ENCODE assay signal across 10 cellular contexts in genomic region chr3:15284121-15284889, GRCh38. TPM values are rescaled to one million over a fixed set of nuclear protein-coding genes. Genes with fewer than 3 reads are reported as not detected.
DNase-seq lines count a peak whose midpoint lies in the region; ATAC-seq and TF ChIP-seq lines count a peak whose summit lies in the region.
"Had no signal": no experiment of that assay in that cellular context is flagged by ENCODE, and none has a peak within 500 bp of the region (broad histone marks: within the 10 kb centered on the region; RNA-seq: fewer than 3 reads in every experiment).

No MANE protein-coding gene starts in this region.

- H4K12ac ChIP-seq in trophoblast cell (ENCODE audit: low read depth, low read length), result no peak overlapping the region

- 77 to 83% (median 79%) methylated on average over 5 of the region's 5 CpGs for WGBS in adrenal gland, 4 donors
- WGBS in trophoblast cell (ENCODE audit: extremely low coverage, insufficient coverage, insufficient read length), result no CpG with 5 or more reads among the region's 5 CpGs

- H4K91ac ChIP-seq in trophoblast cell (ENCODE audit: low read depth, low read length), result no peak overlapping the region

- H3K36me3 ChIP-seq in adrenal gland (replicated peaks in 1 of 2) (peaks cover 0 to 7% of the 10 kb centered on the region in 2 donors), trophoblast cell (ENCODE audit: control insufficient read depth in 1 of 2, insufficient read depth in 2 of 2, low read length in 2 of 2) (peaks cover 11 to 18% of the 10 kb centered on the region in 2 experiments), H7 (replicated peaks; ENCODE audit: control insufficient read depth, insufficient read depth, low read length) (no peaks in the 10 kb centered on the region)
- H3K36me3 ChIP-seq: right lobe of liver had no signal

- ATAC-seq in GM18867 (IDR thresholded peaks at IDR 0.05; ENCODE audit: unreplicated experiment) (peak; percentile 23), GM18858 (IDR thresholded peaks at IDR 0.05; ENCODE audit: unreplicated experiment) (no peak)
- ATAC-seq: right lobe of liver had no signal

- peak overlapping the region; percentile 3 for H4K8ac ChIP-seq in trophoblast cell (ENCODE audit: low read depth, low read length)

- H2AK5ac ChIP-seq in trophoblast cell (ENCODE audit: low read length), result no peak overlapping the region

- no peak overlapping the region for H3K4me2 ChIP-seq in trophoblast cell (ENCODE audit: low read length)

- peak in 1 of 2 donors; percentile 29 for TF ChIP-seq POLR2A in adrenal gland (IDR thresholded peaks at IDR 0.05)

- no peak overlapping the region for H3K14ac ChIP-seq in trophoblast cell (ENCODE audit: low read length)

- H3K4me1 ChIP-seq in adrenal gland (replicated peaks in 1 of 2) (peaks cover 44 to 88% of the 10 kb centered on the region in 2 donors), trophoblast cell (ENCODE audit: control insufficient read depth in 1 of 2, insufficient read depth in 2 of 2, low read length in 2 of 2) (peaks cover 17 to 23% of the 10 kb centered on the region in 2 experiments)

- H3K18ac ChIP-seq in trophoblast cell (ENCODE audit: low read length), result no peak overlapping the region

- peaks cover 11% of the 10 kb centered on the region for H3K79me2 ChIP-seq in trophoblast cell (ENCODE audit: control insufficient read depth, insufficient read depth, low read length, poor library complexity)

- intact Hi-C loops in adrenal gland (cut with DNase I) (no loop called here), dorsolateral prefrontal cortex (cut with DNase I) (no loop called here)

- no peak overlapping the region for H2AFZ ChIP-seq in trophoblast cell (ENCODE audit: insufficient read depth, low read length, poor library complexity)

- no peak overlapping the region for H3K4me3 ChIP-seq in adrenal gland
- H3K4me3 ChIP-seq in trophoblast cell (ENCODE audit: low read depth, low read length), result no peak overlapping the region
- H3K4me3 ChIP-seq in dorsolateral prefrontal cortex, result no peak overlapping the region
- no peak overlapping the region for H3K4me3 ChIP-seq in H7 (ENCODE audit: insufficient read depth, low read depth, low read length)
- H3K4me3 ChIP-seq: right lobe of liver had no signal

- H3K79me1 ChIP-seq in trophoblast cell (ENCODE audit: low read length), result peaks cover 6% of the 10 kb centered on the region

- H2BK5ac ChIP-seq in trophoblast cell (ENCODE audit: low read depth, low read length, poor library complexity), result no peak overlapping the region

- H3K27me3 ChIP-seq in adrenal gland (no peaks in the 10 kb centered on the region), trophoblast cell (ENCODE audit: insufficient read depth, low read length) (no peaks in the 10 kb centered on the region), dorsolateral prefrontal cortex (no peaks in the 10 kb centered on the region), H7 (ENCODE audit: control insufficient read depth, insufficient read depth, low read length) (no peaks in the 10 kb centered on the region)
- H3K27me3 ChIP-seq: right lobe of liver had no signal

- H3K4ac ChIP-seq in trophoblast cell (ENCODE audit: low read depth, low read length), result peak overlapping the region; percentile 71

- H3K9ac ChIP-seq in trophoblast cell (ENCODE audit: low read length), result no peak overlapping the region

- peak; percentile 75 for DNase-seq in NCI-H2081 treated with DMSO at 0.1 percent for 48 hours (lab: John Stamatoyannopoulos, UW)
- peak; percentile 69 to 90 (median 83) for DNase-seq in adrenal gland
- no peak for DNase-seq in trophoblast cell
- no peak for DNase-seq in dorsolateral prefrontal cortex
- DNase-seq in hepatic stellate cell (ENCODE audit: low spot score), result no peak
- DNase-seq in H7, result no peak
- DNase-seq: activated CD8-positive, alpha-beta memory T cell treated with anti-CD3 and anti-CD28 coated beads for 24 hours; right lobe of liver had no signal

- no peak overlapping the region for H2BK120ac ChIP-seq in trophoblast cell (ENCODE audit: insufficient read depth, low read length, poor library complexity)

- H3K9me3 ChIP-seq in adrenal gland (replicated peaks in 1 of 3), result no peaks in the 10 kb centered on the region
- H3K9me3 ChIP-seq in trophoblast cell (ENCODE audit: insufficient read depth, low read depth, low read length), result no peaks in the 10 kb centered on the region

- TF ChIP-seq CTCF in adrenal gland (IDR thresholded peaks at IDR 0.05) (no peak), dorsolateral prefrontal cortex (IDR thresholded peaks at IDR 0.05 in 54 of 56, conservative IDR thresholded peaks at IDR 0.05 in 2 of 56; ENCODE audit: low read depth in 1 of 56, partially characterized antibody in 56 of 56) (no peak)

- H3K23ac ChIP-seq in trophoblast cell (ENCODE audit: low read length), result no peak overlapping the region

- H2BK12ac ChIP-seq in trophoblast cell (ENCODE audit: low read length), result no peak overlapping the region

- peak overlapping the region; percentile 12 to 95 (median 40) for H3K27ac ChIP-seq in adrenal gland
- H3K27ac ChIP-seq in trophoblast cell (ENCODE audit: low read depth, low read length), result peak overlapping the region; percentile 0
- H3K27ac ChIP-seq in dorsolateral prefrontal cortex, result peak overlapping the region in 20 of 59 donors; percentile 11 to 93 (median 41)
- H3K27ac ChIP-seq: right lobe of liver had no signal

RNA-seq across cellular contexts. Expression of gene SH3BP5, which starts 48.1 kb away (rescaled TPM):
- 100 to 1,000 TPM; 134 to 830 (median 180) TPM for total RNA-seq in adrenal gland
- polyA plus RNA-seq in adrenal gland, result 1,000 to 10,000 TPM in 1 of 3 donors, 100 to 1,000 TPM in 2; 119 to 1,158 (median 135) TPM
- 163 and 169 TPM in 2 replicates for polyA plus RNA-seq in trophoblast cell (2013)
- total RNA-seq in dorsolateral prefrontal cortex, result 100 to 1,000 TPM in 1 of 120 experiments, 10 to 100 TPM in 119; 30.2 to 111 (median 66.8) TPM
- 8.0 and 10.0 TPM in 2 replicates for total RNA-seq in H7 (2014; rRNA removed; shearing (Covaris generic))

Comparison
In these comparisons a context has a peak if more than half of its experiments do, and no peak if none do; other contexts are left out.
1. DNase-seq: peak in NCI-H2081 treated with DMSO at 0.1 percent for 48 hours (single experiment) and adrenal gland (7 of 7); none in trophoblast cell (0 of 2), dorsolateral prefrontal cortex (0 of 10), hepatic stellate cell (single experiment) and H7 (single experiment).